15 cellular contexts compared by ENCODE assay signal in the genomic region with DNA sequence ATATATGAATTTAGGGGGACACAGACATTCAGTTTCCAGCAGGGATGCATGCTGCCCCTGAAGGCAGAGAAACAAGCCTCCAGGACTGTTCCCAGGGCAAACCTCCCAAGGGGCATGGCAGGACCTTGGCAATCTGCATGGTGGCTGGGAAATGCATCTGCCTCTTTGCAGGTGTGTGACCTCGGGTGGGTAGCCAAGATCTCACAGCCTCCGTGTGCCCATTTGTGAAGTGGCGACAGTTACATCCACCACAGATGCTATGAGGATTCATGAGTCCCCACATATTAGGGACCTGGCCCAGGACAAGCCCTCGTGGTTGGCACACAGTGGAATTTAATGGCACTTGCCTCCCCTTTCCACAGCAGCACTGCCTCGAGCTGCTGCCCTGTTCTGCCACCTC. TPM values are rescaled to one million over a fixed set of nuclear protein-coding genes. Genes with fewer than 3 reads are reported as not detected.
DNase-seq lines count a peak whose midpoint lies in the region; ATAC-seq and TF ChIP-seq lines count a peak whose summit lies in the region.
"Had no signal": no experiment of that assay in that cellular context is flagged by ENCODE, and none has a peak within 500 bp of the region (broad histone marks: within the 10 kb centered on the region; RNA-seq: fewer than 3 reads in every experiment).

No MANE protein-coding gene starts in this region.

- peaks cover 16% of the 10 kb centered on the region for H3K4me1 ChIP-seq in HEK293 (ENCODE audit: control insufficient read depth, insufficient read depth, low read length)
- peaks cover 55% of the 10 kb centered on the region for H3K4me1 ChIP-seq in body of pancreas
- H3K4me1 ChIP-seq: HAP-1 had no signal

- no peak overlapping the region for H3K4me3 Mint-ChIP-seq in osteocyte (ENCODE audit: unreplicated experiment)
- H3K4me3 Mint-ChIP-seq: effector memory CD8-positive, alpha-beta T cell had no signal

- H3K4me3 ChIP-seq in HEK293 (ENCODE audit: low read depth, low read length): no peak overlapping the region
- no peak overlapping the region for H3K4me3 ChIP-seq in body of pancreas
- H3K4me3 ChIP-seq: HAP-1 had no signal

- no peak for TF ChIP-seq CTCF in 22Rv1 (IDR thresholded peaks at IDR 0.05)
- no peak for TF ChIP-seq CTCF in HEK293 (tag by site-specific recombination; IDR thresholded peaks at IDR 0.05)
- TF ChIP-seq CTCF in body of pancreas (IDR thresholded peaks at IDR 0.05): no peak
- TF ChIP-seq CTCF in osteocyte (IDR thresholded peaks at IDR 0.05): no peak

- H3K9me3 ChIP-seq in HEK293 (ENCODE audit: control insufficient read depth, insufficient read depth, low read depth, low read length) (no peaks in the 10 kb centered on the region), body of pancreas (no peaks in the 10 kb centered on the region)
- H3K9me3 ChIP-seq: BE2C, HAP-1 had no signal

- H3K27ac Mint-ChIP-seq in osteocyte (ENCODE audit: unreplicated experiment): peak overlapping the region; percentile 92

- peaks cover 44% of the 10 kb centered on the region for H3K4me1 Mint-ChIP-seq in osteocyte (ENCODE audit: unreplicated experiment)

- CTCF ChIA-PET in HEK293 (lab: Yijun Ruan, JAX): interaction anchor here (0.6 to 1.4 kb wide), 4 partner anchors 14 to 315 kb away, joined by 3 to 5 read pairs (median 4); no protein-coding TSS in a partner anchor

- WGBS in body of pancreas, 2 donors: 77 to 78% methylated on average over 5 of the region's 5 CpGs

- peak overlapping the region; percentile 36; the same call in 1 of the 2 replicates for H3K27ac ChIP-seq in 22Rv1
- peak overlapping the region; percentile 76 for H3K27ac ChIP-seq in HEK293 (ENCODE audit: extremely low read depth, low read depth, low read length)
- H3K27ac ChIP-seq in body of pancreas: peak overlapping the region; percentile 32 to 91 (median 84)

- H3K36me3 ChIP-seq in HEK293 (ENCODE audit: control insufficient read depth in 2 of 2, insufficient read depth in 1 of 2, low read length in 2 of 2) (no peaks in the 10 kb centered on the region), body of pancreas (replicated peaks in 1 of 2; ENCODE audit: insufficient read depth in 1 of 2, low read depth in 2 of 2) (no peaks in the 10 kb centered on the region)
- H3K36me3 ChIP-seq: BE2C, HAP-1 had no signal

- intact Hi-C loops in body of pancreas (cut with DNase I): no loop called here

- TF ChIP-seq POLR2A in body of pancreas (IDR thresholded peaks at IDR 0.05): no peak

- H3K9me3 Mint-ChIP-seq in osteocyte (ENCODE audit: unreplicated experiment): no peaks in the 10 kb centered on the region
- H3K9me3 Mint-ChIP-seq: effector memory CD8-positive, alpha-beta T cell had no signal

- no peak for ATAC-seq in body of pancreas
- ATAC-seq in HG03159 (IDR thresholded peaks at IDR 0.05; ENCODE audit: unreplicated experiment): no peak
- ATAC-seq in GM19328 (IDR thresholded peaks at IDR 0.05; ENCODE audit: unreplicated experiment): no peak

- H3K27me3 Mint-ChIP-seq in osteocyte (ENCODE audit: unreplicated experiment): no peaks in the 10 kb centered on the region

- no peaks in the 10 kb centered on the region for H3K27me3 ChIP-seq in body of pancreas
- H3K27me3 ChIP-seq: BE2C had no signal

- POLR2A ChIA-PET in HEK293 (lab: Yijun Ruan, JAX): interaction anchor here (0.7 kb wide), 1 partner anchor 14 kb away, joined by 3 read pairs; no protein-coding TSS in a partner anchor

- DNase-seq in body of pancreas: peak in 1 of 4 donors; percentile 36
- no peak for DNase-seq in osteocyte (ENCODE audit: extremely low spot score, unreplicated experiment)
- DNase-seq in hepatic stellate cell (ENCODE audit: low spot score): no peak
- no peak for DNase-seq in HCEC 1CT
- DNase-seq: effector memory CD8-positive, alpha-beta T cell; NCI-H526 treated with DMSO at 0.1 percent for 48 hours; occipital lobe; stimulated activated naive CD4-positive, alpha-beta T cell had no signal

- no peaks in the 10 kb centered on the region for H3K36me3 Mint-ChIP-seq in osteocyte (ENCODE audit: unreplicated experiment)

TF ChIP-seq in HEK293, 187 proteins besides CTCF, POLR2A, EP300 and RAD21:
- TF ChIP-seq MZF1 (tag by site-specific recombination; IDR thresholded peaks at IDR 0.05; ENCODE audit: borderline replicate concordance) (no peak), ZBTB48 (tag by site-specific recombination; IDR thresholded peaks at IDR 0.05) (no peak), ZNF830 (tag by site-specific recombination; IDR thresholded peaks at IDR 0.05; ENCODE audit: low read depth) (no peak), ZNF274 (IDR thresholded peaks at IDR 0.05; ENCODE audit: low read length) (no peak), ZNF274 (tag by site-specific recombination; IDR thresholded peaks at IDR 0.05; ENCODE audit: borderline replicate concordance) (no peak), ZNF157 (tag by site-specific recombination; IDR thresholded peaks at IDR 0.05) (no peak), ZNF629 (tag by site-specific recombination; IDR thresholded peaks at IDR 0.05) (no peak), ZNF776 (tag by site-specific recombination; IDR thresholded peaks at IDR 0.05; ENCODE audit: borderline replicate concordance) (no peak), ZNF677 (tag by site-specific recombination; IDR thresholded peaks at IDR 0.05) (no peak), PBX3 (CRISPR knock-in tag; IDR thresholded peaks at IDR 0.05) (no peak), ZNF621 (tag by site-specific recombination; IDR thresholded peaks at IDR 0.05) (no peak), ZNF2 (tag by site-specific recombination; IDR thresholded peaks at IDR 0.05) (no peak), ZNF670 (tag by site-specific recombination; IDR thresholded peaks at IDR 0.05; ENCODE audit: low read depth) (no peak), BCL11A (tag by site-specific recombination; IDR thresholded peaks at IDR 0.05; ENCODE audit: low read depth) (no peak), ZNF23 (tag by site-specific recombination; IDR thresholded peaks at IDR 0.05; ENCODE audit: borderline replicate concordance) (no peak)
- TF ChIP-seq, protein P1, sequence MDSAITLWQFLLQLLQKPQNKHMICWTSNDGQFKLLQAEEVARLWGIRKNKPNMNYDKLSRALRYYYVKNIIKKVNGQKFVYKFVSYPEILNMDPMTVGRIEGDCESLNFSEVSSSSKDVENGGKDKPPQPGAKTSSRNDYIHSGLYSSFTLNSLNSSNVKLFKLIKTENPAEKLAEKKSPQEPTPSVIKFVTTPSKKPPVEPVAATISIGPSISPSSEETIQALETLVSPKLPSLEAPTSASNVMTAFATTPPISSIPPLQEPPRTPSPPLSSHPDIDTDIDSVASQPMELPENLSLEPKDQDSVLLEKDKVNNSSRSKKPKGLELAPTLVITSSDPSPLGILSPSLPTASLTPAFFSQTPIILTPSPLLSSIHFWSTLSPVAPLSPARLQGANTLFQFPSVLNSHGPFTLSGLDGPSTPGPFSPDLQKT (IDR thresholded peaks at IDR 0.05; ENCODE audit: borderline replicate concordance, low read depth, low read length): no peak
- TF ChIP-seq, protein P2, sequence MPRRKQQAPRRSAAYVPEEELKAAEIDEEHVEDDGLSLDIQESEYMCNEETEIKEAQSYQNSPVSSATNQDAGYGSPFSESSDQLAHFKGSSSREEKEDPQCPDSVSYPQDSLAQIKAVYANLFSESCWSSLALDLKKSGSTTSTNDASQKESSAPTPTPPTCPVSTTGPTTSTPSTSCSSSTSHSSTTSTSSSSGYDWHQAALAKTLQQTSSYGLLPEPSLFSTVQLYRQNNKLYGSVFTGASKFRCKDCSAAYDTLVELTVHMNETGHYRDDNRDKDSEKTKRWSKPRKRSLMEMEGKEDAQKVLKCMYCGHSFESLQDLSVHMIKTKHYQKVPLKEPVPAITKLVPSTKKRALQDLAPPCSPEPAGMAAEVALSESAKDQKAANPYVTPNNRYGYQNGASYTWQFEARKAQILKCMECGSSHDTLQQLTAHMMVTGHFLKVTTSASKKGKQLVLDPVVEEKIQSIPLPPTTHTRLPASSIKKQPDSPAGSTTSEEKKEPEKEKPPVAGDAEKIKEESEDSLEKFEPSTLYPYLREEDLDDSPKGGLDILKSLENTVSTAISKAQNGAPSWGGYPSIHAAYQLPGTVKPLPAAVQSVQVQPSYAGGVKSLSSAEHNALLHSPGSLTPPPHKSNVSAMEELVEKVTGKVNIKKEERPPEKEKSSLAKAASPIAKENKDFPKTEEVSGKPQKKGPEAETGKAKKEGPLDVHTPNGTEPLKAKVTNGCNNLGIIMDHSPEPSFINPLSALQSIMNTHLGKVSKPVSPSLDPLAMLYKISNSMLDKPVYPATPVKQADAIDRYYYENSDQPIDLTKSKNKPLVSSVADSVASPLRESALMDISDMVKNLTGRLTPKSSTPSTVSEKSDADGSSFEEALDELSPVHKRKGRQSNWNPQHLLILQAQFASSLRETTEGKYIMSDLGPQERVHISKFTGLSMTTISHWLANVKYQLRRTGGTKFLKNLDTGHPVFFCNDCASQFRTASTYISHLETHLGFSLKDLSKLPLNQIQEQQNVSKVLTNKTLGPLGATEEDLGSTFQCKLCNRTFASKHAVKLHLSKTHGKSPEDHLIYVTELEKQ (tag by site-specific recombination; IDR thresholded peaks at IDR 0.05; ENCODE audit: borderline replicate concordance): no peak

RNA-seq across cellular contexts. Expression of gene SLC28A1, which starts 29.9 kb away (rescaled TPM):
- total RNA-seq in body of pancreas (under 1 TPM in 1 of 2 donors, not detected in 1; 0.26 TPM), osteocyte (not detected in 2 replicates)
- total RNA-seq: lower leg skin, occipital lobe had no signal
